Comparison of ENCODE assay signal across 27 cellular contexts in genomic region chr12:49041036-49041880, GRCh38. TPM values are rescaled to one million over a fixed set of nuclear protein-coding genes. Genes with fewer than 3 reads are reported as not detected.
A peak's percentile ranks its signal among the peaks of the same experiment; 100 is the strongest.
DNase-seq lines count a peak whose midpoint lies in the region; ATAC-seq, FAIRE-seq and TF ChIP-seq lines count a peak whose summit lies in the region.
"Had no signal": no experiment of that assay in that cellular context is flagged by ENCODE, and none has a peak within 500 bp of the region (broad histone marks: within the 10 kb centered on the region; RNA-seq: fewer than 3 reads in every experiment).

No MANE protein-coding gene starts in this region.

- POLR2A ChIA-PET in A549 (lab: Yijun Ruan, JAX): no interaction called here
- POLR2A ChIA-PET in HCT116 (lab: Charles Lee): no interaction called here
- POLR2A ChIA-PET in GM12878 (lab: Charles Lee): no interaction called here

- SMC1A ChIA-PET in GM12878 (lab: Charles Lee; ENCODE audit: uncharacterized antibody, unreplicated experiment): no interaction called here

- H3K4me3 ChIP-seq in A549 (no peak overlapping the region), HCT116 (replicated peaks in 1 of 2; ENCODE audit: low read depth in 1 of 2, low read length in 2 of 2) (no peak overlapping the region), GM12878 (no peak overlapping the region), neuronal stem cell (ENCODE audit: low read length in 2 of 2) (no peak overlapping the region), tibial nerve (no peak overlapping the region)
- H3K4me3 ChIP-seq: SJCRH30 had no signal

- H3K27me3 ChIP-seq in HCT116 (ENCODE audit: insufficient read depth, low read length): no peaks in the 10 kb centered on the region
- no peaks in the 10 kb centered on the region for H3K27me3 ChIP-seq in GM12878 (replicated peaks in 1 of 2; ENCODE audit: control insufficient read depth in 2 of 2, insufficient read depth in 2 of 2, low read length in 1 of 2)
- no peaks in the 10 kb centered on the region for H3K27me3 ChIP-seq in neuronal stem cell (ENCODE audit: control insufficient read depth in 3 of 3, insufficient read depth in 3 of 3, low read depth in 1 of 3, low read length in 3 of 3)
- no peaks in the 10 kb centered on the region for H3K27me3 ChIP-seq in tibial nerve
- H3K27me3 ChIP-seq: SJCRH30 had no signal

- H2BK5ac ChIP-seq in neuronal stem cell (ENCODE audit: low read length): no peak overlapping the region

- no peaks in the 10 kb centered on the region for H3K9me2 ChIP-seq in HCT116 (ENCODE audit: insufficient read depth)

- H3K4me2 ChIP-seq in A549: no peak overlapping the region
- H3K4me2 ChIP-seq in HCT116 (ENCODE audit: low read length): no peak overlapping the region
- H3K4me2 ChIP-seq in GM12878 (ENCODE audit: control insufficient read depth, insufficient read depth): no peak overlapping the region
- no peak overlapping the region for H3K4me2 ChIP-seq in neuronal stem cell (ENCODE audit: insufficient read depth, low read length, poor library complexity, severe bottlenecking)

- no peak overlapping the region for H4K91ac ChIP-seq in neuronal stem cell (ENCODE audit: low read depth, low read length, poor library complexity)

- no peak overlapping the region for H3K14ac ChIP-seq in neuronal stem cell (ENCODE audit: low read length)

- ATAC-seq in A549 (peak; percentile 11 to 20; a peak in 3 of 6 replicates), HCT116 (no peak), GM12878 (no peak), GM21360 (IDR thresholded peaks at IDR 0.05; ENCODE audit: unreplicated experiment) (no peak), GM21367 (IDR thresholded peaks at IDR 0.05; ENCODE audit: unreplicated experiment) (no peak)

- in situ Hi-C loops in GM12878 (cut with MboI): no loop called here

- no peak for TF ChIP-seq RAD21 in A549 (conservative IDR thresholded peaks at IDR 0.05 in 1 of 2, IDR thresholded peaks at IDR 0.05 in 1 of 2)
- TF ChIP-seq RAD21 in HCT116 (IDR thresholded peaks at IDR 0.05; ENCODE audit: low read depth): no peak
- TF ChIP-seq RAD21 in GM12878 (IDR thresholded peaks at IDR 0.05; ENCODE audit: insufficient read depth, low read depth, low read length): no peak

- H3K23ac ChIP-seq in neuronal stem cell (ENCODE audit: low read depth, low read length, poor library complexity): no peak overlapping the region

- H3K4ac ChIP-seq in neuronal stem cell (ENCODE audit: low read length): no peak overlapping the region

- no peak for FAIRE-seq in A549 (lab: Jason Lieb, UNC)
- FAIRE-seq in GM12878 (lab: Jason Lieb, UNC): no peak
- FAIRE-seq: D721Med, GM12892, GM18507 had no signal

- H2BK120ac ChIP-seq in neuronal stem cell (ENCODE audit: low read depth, low read length): no peak overlapping the region

- no peak overlapping the region for H4K8ac ChIP-seq in neuronal stem cell (ENCODE audit: low read depth, low read length)

- TF ChIP-seq CTCF in A549 (IDR thresholded peaks at IDR 0.05) (no peak), HCT116 (IDR thresholded peaks at IDR 0.05 in 2 of 3, conservative IDR thresholded peaks at IDR 0.05 in 1 of 3; ENCODE audit: borderline replicate concordance in 1 of 3, insufficient read depth in 1 of 3, low read depth in 2 of 3, low read length in 2 of 3) (no peak), GM12878 (IDR thresholded peaks at IDR 0.05 in 2 of 3, conservative IDR thresholded peaks at IDR 0.05 in 1 of 3; ENCODE audit: control insufficient read depth in 2 of 3, extremely low read depth in 1 of 3, insufficient read depth in 1 of 3, low read depth in 3 of 3, low read length in 3 of 3) (no peak), tibial nerve (IDR thresholded peaks at IDR 0.05) (no peak)

- H3K79me2 ChIP-seq in HCT116 (ENCODE audit: insufficient read depth, low read length) (no peaks in the 10 kb centered on the region), GM12878 (ENCODE audit: control insufficient read depth, insufficient read depth, low read length) (no peaks in the 10 kb centered on the region)

- no peak overlapping the region for H3K18ac ChIP-seq in neuronal stem cell (ENCODE audit: low read length)

- H3K9me3 ChIP-seq in A549 (no peaks in the 10 kb centered on the region), HCT116 (ENCODE audit: control insufficient read depth in 1 of 2, insufficient read depth in 1 of 2, low read depth in 1 of 2, low read length in 2 of 2) (no peaks in the 10 kb centered on the region), GM12878 (replicated peaks; ENCODE audit: control insufficient read depth, insufficient read depth, low read length) (no peaks in the 10 kb centered on the region), neuronal stem cell (replicated peaks in 1 of 2; ENCODE audit: control insufficient read depth in 2 of 2, insufficient read depth in 1 of 2, low read depth in 1 of 2, low read length in 2 of 2) (no peaks in the 10 kb centered on the region), tibial nerve (no peaks in the 10 kb centered on the region)
- H3K9me3 ChIP-seq: SJCRH30 had no signal

- no peaks in the 10 kb centered on the region for H3K4me1 ChIP-seq in A549
- no peaks in the 10 kb centered on the region for H3K4me1 ChIP-seq in HCT116 (ENCODE audit: control insufficient read depth in 1 of 2, insufficient read depth in 2 of 2, low read length in 2 of 2)
- H3K4me1 ChIP-seq in GM12878 (ENCODE audit: control insufficient read depth, insufficient read depth, low read length): no peaks in the 10 kb centered on the region
- no peaks in the 10 kb centered on the region for H3K4me1 ChIP-seq in neuronal stem cell (ENCODE audit: control insufficient read depth in 2 of 2, insufficient read depth in 1 of 2, low read depth in 1 of 2, low read length in 2 of 2)
- no peaks in the 10 kb centered on the region for H3K4me1 ChIP-seq in tibial nerve
- H3K4me1 ChIP-seq: SJCRH30 had no signal

- H2BK12ac ChIP-seq in neuronal stem cell (ENCODE audit: low read length): no peak overlapping the region

- no peak for DNase-seq in A549 (ENCODE audit: low read depth in 1 of 2, low spot score in 1 of 2)
- DNase-seq in HCT116 (ENCODE audit: low read depth, low spot score): no peak
- DNase-seq in GM12878 (ENCODE audit: low read depth, low spot score): no peak
- no peak for DNase-seq in neuronal stem cell (ENCODE audit: low spot score)
- DNase-seq in HuH-7 (ENCODE audit: low spot score): no peak
- DNase-seq in tibial nerve (ENCODE audit: low spot score in 2 of 2): no peak
- DNase-seq: ACHN; C1 segment of cervical spinal cord; H9; IMR-90; Karpas-422; MM.1S; NCI-H1092; NCI-H146; NCI-H2081 treated with DMSO at 0.1 percent for 48 hours; NCI-H510A; NCI-H748 treated with DMSO at 0.1 percent for 48 hours; NK-92 treated with Interleukin-12 subunit alpha and Interleukin-12 subunit beta, amount 100 ng/mL, for 24 hours; SJCRH30 had no signal

- H3K36me3 ChIP-seq in HCT116 (ENCODE audit: control insufficient read depth in 1 of 2, insufficient read depth in 2 of 2, low read length in 2 of 2) (peaks cover 60 to 79% of the 10 kb centered on the region in 2 experiments; a peak in 3 of 4 replicates), GM12878 (ENCODE audit: control insufficient read depth in 2 of 2, insufficient read depth in 2 of 2, low read length in 1 of 2) (peaks cover 40 to 74% of the 10 kb centered on the region in 2 experiments), neuronal stem cell (replicated peaks in 1 of 2; ENCODE audit: control insufficient read depth in 2 of 2, insufficient read depth in 2 of 2, low read length in 2 of 2) (peaks cover 80 to 99% of the 10 kb centered on the region in 2 donors), tibial nerve (peaks cover 5 to 100% (median 72%) of the 10 kb centered on the region in 3 donors)

- no peak overlapping the region for H2BK15ac ChIP-seq in neuronal stem cell (ENCODE audit: low read length)

- H3K79me1 ChIP-seq in neuronal stem cell (ENCODE audit: low read depth, low read length): peaks cover 21% of the 10 kb centered on the region

- TF ChIP-seq EP300 in A549 (IDR thresholded peaks at IDR 0.05): no peak
- no peak for TF ChIP-seq EP300 in GM12878 (IDR thresholded peaks at IDR 0.05; ENCODE audit: borderline replicate concordance in 1 of 2, control insufficient read depth in 1 of 2, low read depth in 2 of 2, low read length in 2 of 2)
- TF ChIP-seq EP300 in tibial nerve (IDR thresholded peaks at IDR 0.05): no peak

- WGBS in A549 (ENCODE audit: missing lambda C conversion rate): 97% methylated on average over 24 of the region's 31 CpGs
- WGBS in GM12878 (ENCODE audit: insufficient coverage, insufficient replicate concordance, low lambda C conversion rate, missing lambda C conversion rate): 97% methylated on average over 18 of the region's 31 CpGs
- no CpG with 5 or more reads among the region's 31 CpGs for WGBS in neuronal stem cell (ENCODE audit: extremely low coverage in 2 of 2, insufficient read length in 2 of 2, insufficient replicate concordance in 1 of 2), 2 donors
- WGBS in tibial nerve, 2 donors: 89 to 91% methylated on average over 27 to 31 of the region's 31 CpGs

- no peak overlapping the region for H3K27ac ChIP-seq in A549
- no peak overlapping the region for H3K27ac ChIP-seq in HCT116 (ENCODE audit: low read depth, low read length)
- H3K27ac ChIP-seq in GM12878 (ENCODE audit: control insufficient read depth, insufficient read depth): no peak overlapping the region
- no peak overlapping the region for H3K27ac ChIP-seq in neuronal stem cell (replicated peaks; ENCODE audit: low read length)
- no peak overlapping the region for H3K27ac ChIP-seq in tibial nerve
- H3K27ac ChIP-seq: HL-60, SJCRH30 had no signal

- RAD21 ChIA-PET in HCT116 (lab: Charles Lee; ENCODE audit: low non-redundant PET in 1 of 2, low total read pairs in 2 of 2, uncharacterized antibody in 2 of 2, unreplicated experiment in 2 of 2): no interaction called here
- RAD21 ChIA-PET in GM12878 (lab: Charles Lee; ENCODE audit: unreplicated experiment): no interaction called here

- CTCF ChIA-PET in A549 (lab: Yijun Ruan, JAX) (interaction anchor here (1.0 to 3.8 kb wide), 8 partner anchors 9 to 51 kb away, joined by 3 to 34 read pairs (median 6); no protein-coding TSS in a partner anchor), HCT116 (lab: Charles Lee) (interaction anchor here (0.6 kb wide), 1 partner anchor 39 kb away, joined by 4 read pairs; no protein-coding TSS in a partner anchor), GM12878 (lab: Yijun Ruan, JAX) (interaction anchor here (1.2 kb wide), 1 partner anchor 53 kb away, joined by 3 read pairs; no protein-coding TSS in a partner anchor)

- TF ChIP-seq POLR2A in A549 (IDR thresholded peaks at IDR 0.05; ENCODE audit: low read length) (no peak), HCT116 (IDR thresholded peaks at IDR 0.05; ENCODE audit: borderline replicate concordance, extremely low read depth, insufficient read depth, insufficient read length) (no peak), GM12878 (IDR thresholded peaks at IDR 0.05; ENCODE audit: low read depth, low read length) (no peak; the same call in 1 of the 2 replicates), tibial nerve (IDR thresholded peaks at IDR 0.05) (no peak)

- intact Hi-C loops in HCT116 (cut with micrococcal nuclease) (no loop called here), GM12878 (cut with micrococcal nuclease; ENCODE audit: unreplicated experiment) (no loop called here)

- BruUV-seq in HCT116 (replicated peaks; lab: Mats Ljungman, UMichigan) (TSS peak; percentile 17), GM12878 (replicated peaks; lab: Mats Ljungman, UMichigan) (TSS peak; percentile 41)

- H4K20me1 ChIP-seq in HCT116 (ENCODE audit: insufficient read depth): no peaks in the 10 kb centered on the region
- H4K20me1 ChIP-seq in GM12878 (ENCODE audit: control insufficient read depth, insufficient read depth): no peaks in the 10 kb centered on the region

- H2AFZ ChIP-seq in HCT116 (ENCODE audit: low read depth, low read length, poor library complexity, severe bottlenecking) (no peak overlapping the region), GM12878 (ENCODE audit: control insufficient read depth, low read depth, low read length) (no peak overlapping the region), neuronal stem cell (ENCODE audit: low read length) (no peak overlapping the region)

- H2AK5ac ChIP-seq in neuronal stem cell (ENCODE audit: low read depth, low read length): no peak overlapping the region

- H3K9ac ChIP-seq in HCT116 (ENCODE audit: low read length): no peak overlapping the region
- no peak overlapping the region for H3K9ac ChIP-seq in GM12878 (ENCODE audit: control insufficient read depth, insufficient read depth, low read length)
- peak overlapping the region; percentile 21 for H3K9ac ChIP-seq in neuronal stem cell (ENCODE audit: low read depth, low read length, poor library complexity)

RNA-seq across cellular contexts. Expression of gene KMT2D, which starts 19.3 kb away (rescaled TPM):
- 17.6 and 21.4 TPM in 2 replicates for polyA plus RNA-seq in A549 (2011; rRNA removed)
- 31.0 and 32.3 TPM in 2 replicates for polyA plus RNA-seq in A549 (2012; cell fraction: cytosol; rRNA removed)
- 88.5 and 94.2 TPM in 2 replicates for polyA plus RNA-seq in A549 (2012; cell fraction: nucleus; rRNA removed)
- 20.0 to 24.8 TPM (median 20.8 TPM) in 3 replicates for polyA plus RNA-seq in A549 (2017; fragmentation: RNase III; extraction: RNeasy Plus Mini Kit Qiagen cat#74134 plus additional on column Dnase treatment)
- 45.9 and 46.2 TPM in 2 replicates for polyA minus RNA-seq in A549 (2011; rRNA and poly(A)+ RNA removed)
- total RNA-seq in HCT116 (2021; ENCODE audit: unreplicated experiment): 71.3 TPM
- polyA plus RNA-seq in HCT116 (2012): 48.0 and 54.6 TPM in 2 replicates
- total RNA-seq in GM12878 (2013; cell fraction: nucleolus; rRNA removed): 68.5 and 83.4 TPM in 2 replicates
- 10.7 and 13.3 TPM in 2 replicates for total RNA-seq in GM12878 (2014; rRNA removed)
- total RNA-seq in GM12878 (2014; rRNA removed; fragmentation: Illumina TruSeq; extraction: Trizol): 9.6 and 10.8 TPM in 2 replicates
- total RNA-seq in GM12878 (2021): 57.9 and 71.5 TPM in 2 replicates
- polyA plus RNA-seq in GM12878 (2011; ENCODE audit: low read depth): 9.2 TPM
- polyA plus RNA-seq in GM12878 (2011; rRNA removed): 4.6 and 7.9 TPM in 2 replicates
- 9.5 and 10.4 TPM in 2 replicates for polyA plus RNA-seq in GM12878 (2011; cell fraction: cytosol; rRNA removed)
- 51.4 and 63.1 TPM in 2 replicates for polyA plus RNA-seq in GM12878 (2011; cell fraction: nucleus; rRNA removed)
- polyA plus RNA-seq in GM12878 (2012): 21.0 and 22.3 TPM in 2 replicates
- 39.7 and 45.6 TPM in 2 replicates for polyA plus RNA-seq in GM12878 (2014; fragmentation: Illumina TruSeq; extraction: Trizol)
- polyA plus RNA-seq in GM12878 (2014; fragmentation: Nextera tagmentation; extraction: Ambion mirVana): 1 to 10 TPM in 1 of 2 experiments, under 1 TPM in 1; 0.51 to 1.2 TPM
- polyA plus RNA-seq in GM12878 (2014; rRNA removed): 32.7 and 33.8 TPM in 2 replicates
- polyA plus RNA-seq in GM12878 (2016; fragmentation: Nextera tagmentation; extraction: Ambion mirVana): 10 to 100 TPM; 10.1 to 10.6 TPM
- 15.4 and 17.8 TPM in 2 replicates for polyA minus RNA-seq in GM12878 (2011; rRNA and poly(A)+ RNA removed)
- 25.7 and 28.3 TPM in 2 replicates for polyA minus RNA-seq in GM12878 (2011; cell fraction: cytosol; rRNA and poly(A)+ RNA removed)
- 13.2 and 31.3 TPM in 2 replicates for polyA minus RNA-seq in GM12878 (2011; cell fraction: nucleus; rRNA and poly(A)+ RNA removed)
- 10.4 TPM for polyA plus RNA-seq in neuronal stem cell (2013, experiment 1 of 2)
- 10.8 TPM for polyA plus RNA-seq in neuronal stem cell (2013, experiment 2 of 2)
- total RNA-seq in tibial nerve: 100 to 1,000 TPM in 1 of 4 donors, 10 to 100 TPM in 3; 53.5 to 102 (median 76.9) TPM

RNA-seq across cellular contexts. Expression of gene PRKAG1, which starts 22.7 kb away (rescaled TPM):
- 100 and 117 TPM in 2 replicates for polyA plus RNA-seq in A549 (2011; rRNA removed)
- 31.5 and 35.2 TPM in 2 replicates for polyA plus RNA-seq in A549 (2012; cell fraction: cytosol; rRNA removed)
- polyA plus RNA-seq in A549 (2012; cell fraction: nucleus; rRNA removed): 18.3 and 29.2 TPM in 2 replicates
- 40.0 to 42.8 TPM (median 41.9 TPM) in 3 replicates for polyA plus RNA-seq in A549 (2017; fragmentation: RNase III; extraction: RNeasy Plus Mini Kit Qiagen cat#74134 plus additional on column Dnase treatment)
- polyA minus RNA-seq in A549 (2011; rRNA and poly(A)+ RNA removed): 31.8 and 33.6 TPM in 2 replicates
- 64.6 TPM for total RNA-seq in HCT116 (2021; ENCODE audit: unreplicated experiment)
- polyA plus RNA-seq in HCT116 (2012): 55.8 and 63.1 TPM in 2 replicates
- total RNA-seq in GM12878 (2013; cell fraction: nucleolus; rRNA removed): 25.8 and 31.4 TPM in 2 replicates
- 49.5 and 58.1 TPM in 2 replicates for total RNA-seq in GM12878 (2014; rRNA removed)
- total RNA-seq in GM12878 (2014; rRNA removed; fragmentation: Illumina TruSeq; extraction: Trizol): 62.6 and 62.8 TPM in 2 replicates
- total RNA-seq in GM12878 (2021): 43.7 and 46.4 TPM in 2 replicates
- 46.6 TPM for polyA plus RNA-seq in GM12878 (2011; ENCODE audit: low read depth)
- 91.6 and 102 TPM in 2 replicates for polyA plus RNA-seq in GM12878 (2011; rRNA removed)
- 68.6 and 71.3 TPM in 2 replicates for polyA plus RNA-seq in GM12878 (2011; cell fraction: cytosol; rRNA removed)
- polyA plus RNA-seq in GM12878 (2011; cell fraction: nucleus; rRNA removed): 39.9 and 44.5 TPM in 2 replicates
- polyA plus RNA-seq in GM12878 (2012): 35.3 and 41.2 TPM in 2 replicates
- 80.9 and 102 TPM in 2 replicates for polyA plus RNA-seq in GM12878 (2014; fragmentation: Illumina TruSeq; extraction: Trizol)
- 10 to 100 TPM; 61.5 to 70.9 TPM for polyA plus RNA-seq in GM12878 (2014; fragmentation: Nextera tagmentation; extraction: Ambion mirVana)
- polyA plus RNA-seq in GM12878 (2014; rRNA removed): 38.3 and 44.5 TPM in 2 replicates
- 10 to 100 TPM; 58.5 to 60.3 TPM for polyA plus RNA-seq in GM12878 (2016; fragmentation: Nextera tagmentation; extraction: Ambion mirVana)
- 45.2 and 54.1 TPM in 2 replicates for polyA minus RNA-seq in GM12878 (2011; rRNA and poly(A)+ RNA removed)
- 14.2 and 23.2 TPM in 2 replicates for polyA minus RNA-seq in GM12878 (2011; cell fraction: cytosol; rRNA and poly(A)+ RNA removed)
- polyA minus RNA-seq in GM12878 (2011; cell fraction: nucleus; rRNA and poly(A)+ RNA removed): 8.8 and 19.9 TPM in 2 replicates
- polyA plus RNA-seq in neuronal stem cell (2013, experiment 1 of 2): 36.1 TPM
- polyA plus RNA-seq in neuronal stem cell (2013, experiment 2 of 2): 34.4 TPM
- 10 to 100 TPM; 40.6 to 60.7 (median 46.1) TPM for total RNA-seq in tibial nerve

RNA-seq across cellular contexts. Expression of gene RHEBL1, which starts 28.5 kb away (rescaled TPM):
- polyA plus RNA-seq in A549 (2011; rRNA removed): 4.0 TPM in 2 replicates
- 3.6 and 4.9 TPM in 2 replicates for polyA plus RNA-seq in A549 (2012; cell fraction: cytosol; rRNA removed)
- 3.9 TPM in 2 replicates for polyA plus RNA-seq in A549 (2012; cell fraction: nucleus; rRNA removed)
- 1.8 to 2.4 TPM (median 2.1 TPM) in 3 replicates for polyA plus RNA-seq in A549 (2017; fragmentation: RNase III; extraction: RNeasy Plus Mini Kit Qiagen cat#74134 plus additional on column Dnase treatment)
- polyA minus RNA-seq in A549 (2011; rRNA and poly(A)+ RNA removed): 3.8 and 4.9 TPM in 2 replicates
- 2.8 TPM for total RNA-seq in HCT116 (2021; ENCODE audit: unreplicated experiment)
- 2.9 and 4.2 TPM in 2 replicates for polyA plus RNA-seq in HCT116 (2012)
- 1.9 and 3.7 TPM in 2 replicates for total RNA-seq in GM12878 (2013; cell fraction: nucleolus; rRNA removed)
- 8.7 and 11.0 TPM in 2 replicates for total RNA-seq in GM12878 (2014; rRNA removed)
- 5.9 and 6.4 TPM in 2 replicates for total RNA-seq in GM12878 (2014; rRNA removed; fragmentation: Illumina TruSeq; extraction: Trizol)
- total RNA-seq in GM12878 (2021): 7.2 and 7.9 TPM in 2 replicates
- 3.8 TPM for polyA plus RNA-seq in GM12878 (2011; ENCODE audit: low read depth)
- polyA plus RNA-seq in GM12878 (2011; rRNA removed): 13.1 and 15.3 TPM in 2 replicates
- polyA plus RNA-seq in GM12878 (2011; cell fraction: cytosol; rRNA removed): 14.7 and 20.5 TPM in 2 replicates
- 17.4 and 22.9 TPM in 2 replicates for polyA plus RNA-seq in GM12878 (2011; cell fraction: nucleus; rRNA removed)
- polyA plus RNA-seq in GM12878 (2012): 6.2 and 6.8 TPM in 2 replicates
- 5.5 and 6.2 TPM in 2 replicates for polyA plus RNA-seq in GM12878 (2014; fragmentation: Illumina TruSeq; extraction: Trizol)
- 10 to 100 TPM; 17.9 to 18.7 TPM for polyA plus RNA-seq in GM12878 (2014; fragmentation: Nextera tagmentation; extraction: Ambion mirVana)
- 9.2 and 11.1 TPM in 2 replicates for polyA plus RNA-seq in GM12878 (2014; rRNA removed)
- 10 to 100 TPM; 13.0 to 14.5 TPM for polyA plus RNA-seq in GM12878 (2016; fragmentation: Nextera tagmentation; extraction: Ambion mirVana)
- 10.1 and 13.0 TPM in 2 replicates for polyA minus RNA-seq in GM12878 (2011; rRNA and poly(A)+ RNA removed)
- 3.5 and 4.5 TPM in 2 replicates for polyA minus RNA-seq in GM12878 (2011; cell fraction: cytosol; rRNA and poly(A)+ RNA removed)
- polyA minus RNA-seq in GM12878 (2011; cell fraction: nucleus; rRNA and poly(A)+ RNA removed): 4.4 and 5.3 TPM in 2 replicates
- 4.0 TPM for polyA plus RNA-seq in neuronal stem cell (2013, experiment 1 of 2)
- polyA plus RNA-seq in neuronal stem cell (2013, experiment 2 of 2): 4.1 TPM
- 1 to 10 TPM in 2 of 4 donors, not detected in 2; 1.1 to 4.3 TPM for total RNA-seq in tibial nerve

RNA-seq across cellular contexts. Expression of gene DDN, which starts 42.1 kb away (rescaled TPM):
- polyA plus RNA-seq in A549 (2011; rRNA removed) (0.12 TPM in 2 replicates), A549 (2017; fragmentation: RNase III; extraction: RNeasy Plus Mini Kit Qiagen cat#74134 plus additional on column Dnase treatment) (0.34 to 0.50 TPM (median 0.38 TPM) in 3 replicates), GM12878 (2011; rRNA removed) (1.5 and 2.0 TPM in 2 replicates), GM12878 (2014; fragmentation: Illumina TruSeq; extraction: Trizol) (3.0 and 6.1 TPM in 2 replicates), GM12878 (2014; fragmentation: Nextera tagmentation; extraction: Ambion mirVana) (under 1 TPM; 0.10 to 0.22 TPM), GM12878 (2014; rRNA removed) (7.4 and 10.1 TPM in 2 replicates), GM12878 (2016; fragmentation: Nextera tagmentation; extraction: Ambion mirVana) (1 to 10 TPM in 1 of 2 experiments, under 1 TPM in 1; 0.70 to 1.0 TPM)
- polyA plus RNA-seq in A549 (2012; cell fraction: cytosol; rRNA removed): 0.16 and 0.25 TPM in 2 replicates
- 0.52 and 0.54 TPM in 2 replicates for polyA plus RNA-seq in A549 (2012; cell fraction: nucleus; rRNA removed)
- 0.08 and 0.19 TPM in 2 replicates for polyA minus RNA-seq in A549 (2011; rRNA and poly(A)+ RNA removed)
- total RNA-seq in HCT116 (2021; ENCODE audit: unreplicated experiment) (8.1 TPM), GM12878 (2014; rRNA removed) (9.6 and 11.4 TPM in 2 replicates), GM12878 (2014; rRNA removed; fragmentation: Illumina TruSeq; extraction: Trizol) (5.1 and 5.5 TPM in 2 replicates), GM12878 (2021) (11.5 and 13.4 TPM in 2 replicates), tibial nerve (not detected)
- 1.7 and 2.8 TPM in 2 replicates for polyA plus RNA-seq in HCT116 (2012)
- 3.6 and 4.6 TPM in 2 replicates for total RNA-seq in GM12878 (2013; cell fraction: nucleolus; rRNA removed)
- polyA plus RNA-seq in GM12878 (2011; ENCODE audit: low read depth): 1.5 TPM
- 2.1 and 2.6 TPM in 2 replicates for polyA plus RNA-seq in GM12878 (2011; cell fraction: cytosol; rRNA removed)
- polyA plus RNA-seq in GM12878 (2011; cell fraction: nucleus; rRNA removed): 4.1 and 5.1 TPM in 2 replicates
- 2.3 and 2.7 TPM in 2 replicates for polyA plus RNA-seq in GM12878 (2012)
- polyA minus RNA-seq in GM12878 (2011; rRNA and poly(A)+ RNA removed): 1.5 and 2.7 TPM in 2 replicates
- 1.3 and 1.5 TPM in 2 replicates for polyA minus RNA-seq in GM12878 (2011; cell fraction: cytosol; rRNA and poly(A)+ RNA removed)
- polyA minus RNA-seq in GM12878 (2011; cell fraction: nucleus; rRNA and poly(A)+ RNA removed): 1.7 and 2.6 TPM in 2 replicates
- 0.10 TPM for polyA plus RNA-seq in neuronal stem cell (2013, experiment 1 of 2)
- 0.07 TPM for polyA plus RNA-seq in neuronal stem cell (2013, experiment 2 of 2)
- total RNA-seq: RPMI7951 had no signal

RNA-seq across cellular contexts. Expression of gene DHH, which starts 53.3 kb away (rescaled TPM):
- not detected in 2 replicates for polyA plus RNA-seq in A549 (2011; rRNA removed)
- 0.03 TPM in 1 of 2 replicates, not detected in the other for polyA plus RNA-seq in A549 (2012; cell fraction: cytosol; rRNA removed)
- polyA plus RNA-seq in A549 (2012; cell fraction: nucleus; rRNA removed): 0.06 and 0.12 TPM in 2 replicates
- polyA plus RNA-seq in A549 (2017; fragmentation: RNase III; extraction: RNeasy Plus Mini Kit Qiagen cat#74134 plus additional on column Dnase treatment): not detected in 3 replicates
- polyA minus RNA-seq in A549 (2011; rRNA and poly(A)+ RNA removed): not detected in 2 replicates
- total RNA-seq in HCT116 (2021; ENCODE audit: unreplicated experiment): 0.22 TPM
- 0.05 and 0.09 TPM in 2 replicates for polyA plus RNA-seq in HCT116 (2012)
- 0.15 and 0.22 TPM in 2 replicates for total RNA-seq in GM12878 (2013; cell fraction: nucleolus; rRNA removed)
- not detected in 2 replicates for total RNA-seq in GM12878 (2014; rRNA removed)
- total RNA-seq in GM12878 (2014; rRNA removed; fragmentation: Illumina TruSeq; extraction: Trizol): 0.05 TPM in 1 of 2 replicates, not detected in the other
- total RNA-seq in GM12878 (2021): not detected in 2 replicates
- not detected for polyA plus RNA-seq in GM12878 (2011; ENCODE audit: low read depth)
- polyA plus RNA-seq in GM12878 (2011; rRNA removed): 0.01 TPM in 1 of 2 replicates, not detected in the other
- not detected in 2 replicates for polyA plus RNA-seq in GM12878 (2011; cell fraction: cytosol; rRNA removed)
- polyA plus RNA-seq in GM12878 (2011; cell fraction: nucleus; rRNA removed): 0.03 and 0.06 TPM in 2 replicates
- not detected in 2 replicates for polyA plus RNA-seq in GM12878 (2012)
- not detected in 2 replicates for polyA plus RNA-seq in GM12878 (2014; fragmentation: Illumina TruSeq; extraction: Trizol)
- not detected for polyA plus RNA-seq in GM12878 (2014; fragmentation: Nextera tagmentation; extraction: Ambion mirVana)
- polyA plus RNA-seq in GM12878 (2014; rRNA removed): 0.11 TPM in 1 of 2 replicates, not detected in the other
- polyA plus RNA-seq in GM12878 (2016; fragmentation: Nextera tagmentation; extraction: Ambion mirVana): not detected
- not detected in 2 replicates for polyA minus RNA-seq in GM12878 (2011; rRNA and poly(A)+ RNA removed)
- not detected in 2 replicates for polyA minus RNA-seq in GM12878 (2011; cell fraction: cytosol; rRNA and poly(A)+ RNA removed)
- under 0.01 TPM in 1 of 2 replicates, not detected in the other for polyA minus RNA-seq in GM12878 (2011; cell fraction: nucleus; rRNA and poly(A)+ RNA removed)
- polyA plus RNA-seq in neuronal stem cell (2013, experiment 1 of 2): 0.14 TPM
- polyA plus RNA-seq in neuronal stem cell (2013, experiment 2 of 2): 0.12 TPM
- total RNA-seq in tibial nerve: 10 to 100 TPM; 55.5 to 94.7 (median 60.1) TPM
- total RNA-seq: HT1080, RPMI7951 had no signal

Comparison
In these comparisons a context has a peak if more than half of its experiments do, and no peak if none do; other contexts are left out.
1. ATAC-seq: peak in A549 (2 of 2); none in HCT116 (single experiment), GM12878 (single experiment), GM21360 (single experiment) and GM21367 (single experiment).